In genomic region chr15:39935241-39935640, GRCh38 we compare ENCODE assay signal across 1 cellular context.
TF ChIP-seq lines count a peak whose summit lies in the region.

No MANE protein-coding gene starts in this region.

TF ChIP-seq in GM23338, 12 proteins besides CTCF, POLR2A, EP300 and RAD21 (continued from another document):
- TF ChIP-seq ZNF462 (CRISPR knock-in tag; IDR thresholded peaks at IDR 0.05) = no peak
- TF ChIP-seq EZH2 (IDR thresholded peaks at IDR 0.05; ENCODE audit: low read depth, unreplicated experiment) = no peak
